8 cellular contexts compared by ENCODE assay signal in genomic region chr2:121075006-121075545, GRCh38.
DNase-seq lines count a peak whose midpoint lies in the region; ATAC-seq and TF ChIP-seq lines count a peak whose summit lies in the region.

No MANE protein-coding gene starts in this region.

- H3K36me3 Mint-ChIP-seq in activated naive CD8-positive, alpha-beta T cell treated with anti-CD3 and anti-CD28 coated beads for 36 hours: no peaks in the 10 kb centered on the region
- H3K36me3 Mint-ChIP-seq in stimulated activated naive B cell treated with anti-CD40 and anti-IgM and Interleukin-4, amounts not matched to agents 10 μg/mL and 1 μg/mL and 100 μg/mL, for 72 hours: no peaks in the 10 kb centered on the region

- peak; percentile 80 to 83 for ATAC-seq in stimulated activated naive B cell treated with anti-CD40 and anti-IgM and Interleukin-4, amounts not matched to agents 10 μg/mL and 1 μg/mL and 100 μg/mL, for 72 hours (replicated peaks)
- no peak for ATAC-seq in GM19463 (IDR thresholded peaks at IDR 0.05; ENCODE audit: unreplicated experiment)

- no peak overlapping the region for H3K27ac Mint-ChIP-seq in activated naive CD8-positive, alpha-beta T cell treated with anti-CD3 and anti-CD28 coated beads for 36 hours
- H3K27ac Mint-ChIP-seq in stimulated activated naive B cell treated with anti-CD40 and anti-IgM and Interleukin-4, amounts not matched to agents 10 μg/mL and 1 μg/mL and 100 μg/mL, for 72 hours: peak overlapping the region; percentile 91

- H3K4me3 ChIP-seq in iPS-18c (ENCODE audit: insufficient read depth, low read depth, low read length): peak overlapping the region; percentile 59; the same call in 1 of the 2 replicates

- H3K9me3 Mint-ChIP-seq in activated naive CD8-positive, alpha-beta T cell treated with anti-CD3 and anti-CD28 coated beads for 36 hours: no peaks in the 10 kb centered on the region
- no peaks in the 10 kb centered on the region for H3K9me3 Mint-ChIP-seq in stimulated activated naive B cell treated with anti-CD40 and anti-IgM and Interleukin-4, amounts not matched to agents 10 μg/mL and 1 μg/mL and 100 μg/mL, for 72 hours

- H3K9me3 ChIP-seq in iPS-18c (ENCODE audit: control insufficient read depth, insufficient read depth, low read length): no peaks in the 10 kb centered on the region

- H3K27me3 Mint-ChIP-seq in activated naive CD8-positive, alpha-beta T cell treated with anti-CD3 and anti-CD28 coated beads for 36 hours: peaks cover 31% of the 10 kb centered on the region
- H3K27me3 Mint-ChIP-seq in stimulated activated naive B cell treated with anti-CD40 and anti-IgM and Interleukin-4, amounts not matched to agents 10 μg/mL and 1 μg/mL and 100 μg/mL, for 72 hours: peaks cover 32 to 45% of the 10 kb centered on the region in 2 donors

- DNase-seq in AG09319 (ENCODE audit: extremely low read depth, low read depth) (peak; percentile 65), NCI-H2196 (lab: John Stamatoyannopoulos, UW; ENCODE audit: unreplicated experiment) (peak; percentile 76)
- peak; percentile 79 for DNase-seq in activated naive CD8-positive, alpha-beta T cell treated with anti-CD3 and anti-CD28 coated beads for 36 hours
- peak; percentile 88 for DNase-seq in stimulated activated naive B cell treated with anti-CD40 and anti-IgM and Interleukin-4, amounts not matched to agents 10 μg/mL and 1 μg/mL and 100 μg/mL, for 72 hours
- no peak for DNase-seq in activated naive CD4-positive, alpha-beta T cell treated with anti-CD3 and anti-CD28 coated beads, Interleukin-2, amount 50 U/mL, for 16 hours

- TF ChIP-seq POLR2A in GM19099 (IDR thresholded peaks at IDR 0.05; ENCODE audit: extremely low read depth, insufficient read length, low read depth): peak; percentile 95

- peaks cover 5% of the 10 kb centered on the region for H3K4me1 Mint-ChIP-seq in activated naive CD8-positive, alpha-beta T cell treated with anti-CD3 and anti-CD28 coated beads for 36 hours
- H3K4me1 Mint-ChIP-seq in stimulated activated naive B cell treated with anti-CD40 and anti-IgM and Interleukin-4, amounts not matched to agents 10 μg/mL and 1 μg/mL and 100 μg/mL, for 72 hours: peaks cover 6 to 8% of the 10 kb centered on the region in 2 donors

- TF ChIP-seq CTCF in AG09319 (IDR thresholded peaks at IDR 0.05; ENCODE audit: low read depth, low read length): no peak

- no peak overlapping the region for H3K4me3 Mint-ChIP-seq in activated naive CD8-positive, alpha-beta T cell treated with anti-CD3 and anti-CD28 coated beads for 36 hours
- peak overlapping the region; percentile 59 to 72 for H3K4me3 Mint-ChIP-seq in stimulated activated naive B cell treated with anti-CD40 and anti-IgM and Interleukin-4, amounts not matched to agents 10 μg/mL and 1 μg/mL and 100 μg/mL, for 72 hours
